1 cellular context compared by ENCODE assay signal in the genomic region with DNA sequence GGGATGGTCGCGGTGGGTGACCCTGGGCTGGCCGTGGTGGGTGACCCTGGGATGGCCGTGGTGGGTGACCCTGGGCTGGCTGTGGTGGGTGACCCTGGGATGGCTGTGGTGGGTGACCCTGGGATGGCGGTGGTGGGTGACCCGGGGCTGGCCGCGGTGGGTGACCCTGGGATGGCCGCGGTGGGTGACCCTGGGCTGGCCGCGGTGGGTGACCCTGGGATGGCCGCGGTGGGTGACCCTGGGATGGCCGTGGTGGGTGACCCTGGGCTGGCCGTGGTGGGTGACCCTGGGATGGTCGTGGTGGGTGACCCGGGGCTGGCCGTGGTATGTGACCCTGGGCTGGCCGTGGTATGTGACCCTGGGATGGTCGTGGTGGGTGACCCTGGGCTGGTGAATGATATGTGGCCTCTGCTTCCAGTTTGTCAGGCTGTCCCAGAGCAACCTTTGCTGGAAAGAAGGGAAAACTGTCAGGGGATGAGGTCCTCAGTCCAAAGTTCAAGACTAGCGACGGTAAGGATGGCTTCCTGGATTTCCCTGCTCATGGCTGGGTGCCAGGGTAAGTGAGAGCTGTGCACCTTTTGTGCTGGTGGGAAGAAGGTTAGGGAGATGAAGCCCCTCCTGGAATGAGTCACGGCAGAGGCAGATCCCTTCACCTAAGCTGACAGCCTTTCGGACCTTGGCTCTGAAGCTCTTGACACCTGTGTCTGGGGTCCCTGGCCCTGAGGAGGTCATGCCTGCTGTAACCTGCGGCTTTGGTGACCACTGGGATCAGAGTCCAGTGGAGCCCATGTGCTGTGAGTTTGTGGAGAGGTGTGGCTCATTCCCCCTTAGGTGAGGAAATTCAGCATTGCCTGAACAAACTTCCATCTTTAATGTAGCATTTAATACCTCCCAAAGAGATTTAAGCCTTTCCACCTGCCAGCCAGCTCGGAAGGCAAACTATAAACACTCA.
TF ChIP-seq lines count a peak whose summit lies in the region.

No MANE protein-coding gene starts in this region.

TF ChIP-seq in HepG2, 621 proteins besides CTCF, POLR2A, EP300 and RAD21 (continued from another document and continues in another):
- TF ChIP-seq ZBTB10 (CRISPR knock-in tag; IDR thresholded peaks at IDR 0.05; ENCODE audit: borderline replicate concordance) (peak; percentile 52; the same call in 1 of the 2 replicates), ZBTB49 (CRISPR knock-in tag; IDR thresholded peaks at IDR 0.05; ENCODE audit: borderline replicate concordance) (no peak), ZNF7 (CRISPR knock-in tag; IDR thresholded peaks at IDR 0.05) (no peak), IKZF5 (CRISPR knock-in tag; IDR thresholded peaks at IDR 0.05) (peak; percentile 85), GATAD1 (CRISPR knock-in tag; IDR thresholded peaks at IDR 0.05) (peak; percentile 52), HHEX (CRISPR knock-in tag; IDR thresholded peaks at IDR 0.05) (peak; percentile 43), SALL2 (CRISPR knock-in tag; IDR thresholded peaks at IDR 0.05) (no peak), ZNF180 (CRISPR knock-in tag; IDR thresholded peaks at IDR 0.05; ENCODE audit: borderline replicate concordance, low read depth) (no peak), MLX (CRISPR knock-in tag; IDR thresholded peaks at IDR 0.05) (peak; percentile 65; the same call in 1 of the 2 replicates), SNRNP70 (IDR thresholded peaks at IDR 0.05; ENCODE audit: low read depth, low read length) (no peak), ZNF276 (CRISPR knock-in tag; IDR thresholded peaks at IDR 0.05; ENCODE audit: low read depth) (0 out of 2 replicates have a peak, but pooled peaks have one; percentile 26), ZBTB38 (CRISPR knock-in tag; IDR thresholded peaks at IDR 0.05) (no peak; the same call in 1 of the 2 replicates), U2AF2 (IDR thresholded peaks at IDR 0.05; ENCODE audit: low read depth, low read length) (no peak), NR2F2 (IDR thresholded peaks at IDR 0.05; ENCODE audit: borderline replicate concordance, low read depth) (peak; percentile 81), NBN (conservative IDR thresholded peaks at IDR 0.05) (no peak), HIVEP1 (CRISPR knock-in tag; IDR thresholded peaks at IDR 0.05) (peak; percentile 93), ATM (IDR thresholded peaks at IDR 0.05; ENCODE audit: borderline replicate concordance) (no peak), USF2 (IDR thresholded peaks at IDR 0.05; ENCODE audit: low read depth, low read length) (no peak), USF2 (CRISPR knock-in tag; IDR thresholded peaks at IDR 0.05; ENCODE audit: borderline replicate concordance) (peak; percentile 58; the same call in 1 of the 2 replicates), ASH2L (IDR thresholded peaks at IDR 0.05; ENCODE audit: insufficient read length, low read depth, low read length) (peak; percentile 96), CC2D1A (CRISPR knock-in tag; IDR thresholded peaks at IDR 0.05) (0 out of 2 replicates have a peak, but pooled peaks have one; percentile 55), NCOA5 (CRISPR knock-in tag; IDR thresholded peaks at IDR 0.05) (no peak), NR2C2 (CRISPR knock-in tag; IDR thresholded peaks at IDR 0.05; ENCODE audit: borderline replicate concordance) (peak; percentile 94), ZFY (CRISPR knock-in tag; IDR thresholded peaks at IDR 0.05) (peak; percentile 13; the same call in 1 of the 2 replicates), MIER3 (CRISPR knock-in tag; IDR thresholded peaks at IDR 0.05; ENCODE audit: borderline replicate concordance) (peak; percentile 90), RFX1 (IDR thresholded peaks at IDR 0.05) (no peak), REPIN1 (CRISPR knock-in tag; IDR thresholded peaks at IDR 0.05; ENCODE audit: borderline replicate concordance, low read depth) (peak; percentile 36; the same call in 1 of the 2 replicates), ZSCAN31 (CRISPR knock-in tag; IDR thresholded peaks at IDR 0.05; ENCODE audit: low read depth) (peak; percentile 94), CEBPB (IDR thresholded peaks at IDR 0.05; ENCODE audit: borderline replicate concordance, low read depth, low read length) (0 out of 2 replicates have a peak, but pooled peaks have one; percentile 43), DPF2 (CRISPR knock-in tag; IDR thresholded peaks at IDR 0.05; ENCODE audit: borderline replicate concordance, low read depth) (peak; percentile 73), HMG20A (CRISPR knock-in tag; IDR thresholded peaks at IDR 0.05; ENCODE audit: borderline replicate concordance) (peak; percentile 78; the same call in 1 of the 2 replicates), ZBTB21 (CRISPR knock-in tag; IDR thresholded peaks at IDR 0.05) (peak; percentile 63), ZFP41 (CRISPR knock-in tag; IDR thresholded peaks at IDR 0.05; ENCODE audit: borderline replicate concordance) (peak; percentile 83; the same call in 1 of the 2 replicates), FOXA3 (CRISPR knock-in tag; IDR thresholded peaks at IDR 0.05) (peak; percentile 70), ETV5 (CRISPR knock-in tag; IDR thresholded peaks at IDR 0.05; ENCODE audit: borderline replicate concordance) (peak; percentile 46; the same call in 1 of the 2 replicates), FOSL2 (CRISPR knock-in tag; IDR thresholded peaks at IDR 0.05) (peak; percentile 93), ARNTL (CRISPR knock-in tag; IDR thresholded peaks at IDR 0.05) (peak; percentile 91), PCBP2 (optimal IDR thresholded peaks at IDR 0.05; ENCODE audit: low read depth, low read length, poor library complexity, severe bottlenecking) (no peak), TARDBP (CRISPR knock-in tag; IDR thresholded peaks at IDR 0.05) (no peak; the same call in 1 of the 2 replicates), MLLT10 (CRISPR knock-in tag; IDR thresholded peaks at IDR 0.05) (no peak), MAFK (conservative IDR thresholded peaks at IDR 0.05 in 1 of 2, IDR thresholded peaks at IDR 0.05 in 1 of 2; ENCODE audit: low read length in 2 of 2) (no peak), THYN1 (CRISPR knock-in tag; IDR thresholded peaks at IDR 0.05; ENCODE audit: borderline replicate concordance, low read depth) (no peak), YEATS4 (CRISPR knock-in tag; IDR thresholded peaks at IDR 0.05; ENCODE audit: borderline replicate concordance) (peak; percentile 76), RFX5 (IDR thresholded peaks at IDR 0.05; ENCODE audit: low read depth, low read length) (no peak)
- TF ChIP-seq, protein P1, sequence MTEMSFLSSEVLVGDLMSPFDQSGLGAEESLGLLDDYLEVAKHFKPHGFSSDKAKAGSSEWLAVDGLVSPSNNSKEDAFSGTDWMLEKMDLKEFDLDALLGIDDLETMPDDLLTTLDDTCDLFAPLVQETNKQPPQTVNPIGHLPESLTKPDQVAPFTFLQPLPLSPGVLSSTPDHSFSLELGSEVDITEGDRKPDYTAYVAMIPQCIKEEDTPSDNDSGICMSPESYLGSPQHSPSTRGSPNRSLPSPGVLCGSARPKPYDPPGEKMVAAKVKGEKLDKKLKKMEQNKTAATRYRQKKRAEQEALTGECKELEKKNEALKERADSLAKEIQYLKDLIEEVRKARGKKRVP (CRISPR knock-in tag; IDR thresholded peaks at IDR 0.05): peak in 1 of 2 experiments; percentile 74; a peak in 1 of 4 replicates
- TF ChIP-seq, protein P2, sequence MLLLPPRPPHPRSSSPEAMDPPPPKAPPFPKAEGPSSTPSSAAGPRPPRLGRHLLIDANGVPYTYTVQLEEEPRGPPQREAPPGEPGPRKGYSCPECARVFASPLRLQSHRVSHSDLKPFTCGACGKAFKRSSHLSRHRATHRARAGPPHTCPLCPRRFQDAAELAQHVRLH (CRISPR knock-in tag; IDR thresholded peaks at IDR 0.05; ENCODE audit: borderline replicate concordance, low read depth): peak; percentile 70; the same call in 1 of the 2 replicates
- TF ChIP-seq, protein P3, sequence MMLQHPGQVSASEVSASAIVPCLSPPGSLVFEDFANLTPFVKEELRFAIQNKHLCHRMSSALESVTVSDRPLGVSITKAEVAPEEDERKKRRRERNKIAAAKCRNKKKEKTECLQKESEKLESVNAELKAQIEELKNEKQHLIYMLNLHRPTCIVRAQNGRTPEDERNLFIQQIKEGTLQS (CRISPR knock-in tag; IDR thresholded peaks at IDR 0.05): peak; percentile 48
- TF ChIP-seq, protein P4, sequence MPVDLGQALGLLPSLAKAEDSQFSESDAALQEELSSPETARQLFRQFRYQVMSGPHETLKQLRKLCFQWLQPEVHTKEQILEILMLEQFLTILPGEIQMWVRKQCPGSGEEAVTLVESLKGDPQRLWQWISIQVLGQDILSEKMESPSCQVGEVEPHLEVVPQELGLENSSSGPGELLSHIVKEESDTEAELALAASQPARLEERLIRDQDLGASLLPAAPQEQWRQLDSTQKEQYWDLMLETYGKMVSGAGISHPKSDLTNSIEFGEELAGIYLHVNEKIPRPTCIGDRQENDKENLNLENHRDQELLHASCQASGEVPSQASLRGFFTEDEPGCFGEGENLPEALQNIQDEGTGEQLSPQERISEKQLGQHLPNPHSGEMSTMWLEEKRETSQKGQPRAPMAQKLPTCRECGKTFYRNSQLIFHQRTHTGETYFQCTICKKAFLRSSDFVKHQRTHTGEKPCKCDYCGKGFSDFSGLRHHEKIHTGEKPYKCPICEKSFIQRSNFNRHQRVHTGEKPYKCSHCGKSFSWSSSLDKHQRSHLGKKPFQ (CRISPR knock-in tag; IDR thresholded peaks at IDR 0.05; ENCODE audit: insufficient replicate concordance): no peak
